Comparison of ENCODE assay signal across 8 cellular contexts in the genomic region with DNA sequence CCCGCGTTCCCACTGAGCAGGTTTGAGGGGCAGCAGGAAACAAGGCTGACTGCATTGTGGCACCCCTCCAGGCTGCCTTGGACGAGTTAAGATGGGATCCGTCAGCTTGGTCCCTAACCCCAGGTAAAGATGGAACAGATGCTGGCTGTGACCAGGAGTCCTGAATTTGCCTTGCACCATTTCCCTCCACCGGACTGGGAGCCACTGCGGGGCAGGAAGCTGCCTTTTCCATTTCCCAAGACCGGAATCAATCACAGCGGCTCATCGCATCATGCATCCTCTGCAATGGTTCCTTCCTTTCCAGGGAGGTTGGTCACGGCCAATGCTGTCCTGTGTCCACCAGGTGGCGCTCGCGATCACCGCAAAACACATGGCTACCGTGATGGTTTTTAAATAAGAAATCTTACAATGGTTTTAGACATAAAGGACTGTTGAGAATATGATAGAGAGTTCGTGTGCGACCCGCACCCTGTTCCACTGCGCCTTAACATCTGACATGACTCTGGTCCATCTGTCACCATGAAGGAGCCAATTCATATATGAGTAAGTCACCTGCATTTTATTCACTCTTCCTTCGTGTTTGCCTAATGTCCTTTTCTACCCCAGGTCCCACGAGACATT. TPM values are rescaled to one million over a fixed set of nuclear protein-coding genes. Genes with fewer than 3 reads are reported as not detected.
DNase-seq lines count a peak whose midpoint lies in the region; ATAC-seq and TF ChIP-seq lines count a peak whose summit lies in the region.

No MANE protein-coding gene starts in this region.

- H3K4me3 ChIP-seq in adrenal gland (no peak overlapping the region), left ventricle myocardium inferior (no peak overlapping the region), rectal smooth muscle tissue (ENCODE audit: low read length) (peak overlapping the region; percentile 37)

- no peaks in the 10 kb centered on the region for H3K9me3 ChIP-seq in adrenal gland (replicated peaks in 1 of 3)
- H3K9me3 ChIP-seq in left ventricle myocardium inferior (replicated peaks) = no peaks in the 10 kb centered on the region

- H3K36me3 ChIP-seq in adrenal gland (replicated peaks in 1 of 2) (no peaks in the 10 kb centered on the region), left ventricle myocardium inferior (no peaks in the 10 kb centered on the region), rectal smooth muscle tissue (ENCODE audit: control insufficient read depth, insufficient read depth, low read length) (no peaks in the 10 kb centered on the region)

- H3K27ac ChIP-seq in adrenal gland (no peak overlapping the region), left ventricle myocardium inferior (replicated peaks) (no peak overlapping the region), rectal smooth muscle tissue (ENCODE audit: low read depth, low read length) (no peak overlapping the region)

- DNase-seq in NCI-H1694 (lab: John Stamatoyannopoulos, UW) (peak; percentile 81), T-helper 2 cell (peak; percentile 58 to 83 (median 74)), adrenal gland (peak; percentile 78 to 95 (median 82)), left ventricle myocardium inferior (peak; percentile 82), cortex of kidney (lab: John Stamatoyannopoulos, UW) (no peak)

- no peak for ATAC-seq in GM19463 (IDR thresholded peaks at IDR 0.05; ENCODE audit: unreplicated experiment)

- H3K27me3 ChIP-seq in adrenal gland (no peaks in the 10 kb centered on the region), left ventricle myocardium inferior (ENCODE audit: low read depth) (no peaks in the 10 kb centered on the region), rectal smooth muscle tissue (ENCODE audit: control insufficient read depth, insufficient read depth, low read length) (peaks cover 2% of the 10 kb centered on the region)

- TF ChIP-seq CTCF in GM12874 (IDR thresholded peaks at IDR 0.05; ENCODE audit: insufficient read depth, low read depth, low read length) (peak; percentile 77), adrenal gland (IDR thresholded peaks at IDR 0.05) (peak; percentile 92 to 99 (median 96)), left ventricle myocardium inferior (IDR thresholded peaks at IDR 0.05; ENCODE audit: borderline replicate concordance) (peak; percentile 98)

- H3K9ac ChIP-seq in rectal smooth muscle tissue (ENCODE audit: low read length) = no peak overlapping the region

- H3K4me1 ChIP-seq in adrenal gland (replicated peaks in 1 of 2) = peaks cover 0 to 4% of the 10 kb centered on the region in 2 donors
- H3K4me1 ChIP-seq in left ventricle myocardium inferior = peaks cover 4% of the 10 kb centered on the region
- H3K4me1 ChIP-seq in rectal smooth muscle tissue (ENCODE audit: control insufficient read depth, insufficient read depth, low read length) = no peaks in the 10 kb centered on the region

- intact Hi-C loops in adrenal gland (cut with DNase I) = loop anchor here in 1 of 2 donors (5.0 kb wide), 2 partner anchors 106 to 216 kb away; a partner anchor contains a TSS
- intact Hi-C loops in left ventricle myocardium inferior (cut with micrococcal nuclease) = loop anchor here (5.0 kb wide), 1 partner anchor 216 kb away; no protein-coding TSS in a partner anchor

- no peak for TF ChIP-seq POLR2A in adrenal gland (IDR thresholded peaks at IDR 0.05)

- WGBS in adrenal gland, 4 donors = 5 to 11% (median 7%) methylated on average over 16 to 21 of the region's 21 CpGs

RNA-seq across cellular contexts. Expression of a gene that starts 6.8 kb away (rescaled TPM):
- 10 to 100 TPM in 2 of 8 donors, 1 to 10 TPM in 6; 3.6 to 14.1 (median 7.3) TPM for total RNA-seq in adrenal gland
- polyA plus RNA-seq in adrenal gland = 1 to 10 TPM; 3.8 to 4.2 (median 4.2) TPM
- 5.3 TPM for total RNA-seq in left ventricle myocardium inferior
